1 cellular context compared by ENCODE assay signal in genomic region chr5:133051547-133052316, GRCh38.
A peak's percentile ranks its signal among the peaks of the same experiment; 100 is the strongest.
TF ChIP-seq lines count a peak whose summit lies in the region.

Gene HSPA4, plus strand, starts transcription at chr5:133052013. Its CDS starts 238 bp downstream, at chr5:133052251.

TF ChIP-seq in K562, 482 proteins besides CTCF, POLR2A, EP300 and RAD21 (continued from another document and continues in another):
- no peak for TF ChIP-seq ZNF3 (CRISPR knock-in tag; IDR thresholded peaks at IDR 0.05)
- TF ChIP-seq POLR2B (IDR thresholded peaks at IDR 0.05; ENCODE audit: low read depth, partially characterized antibody): peak; percentile 94
- TF ChIP-seq POLR2G (IDR thresholded peaks at IDR 0.05; ENCODE audit: low read depth, low read length): peak; percentile 97
- 0 out of 2 replicates have a peak, but pooled peaks have one; percentile 6 for TF ChIP-seq MGA (IDR thresholded peaks at IDR 0.05)
- TF ChIP-seq, protein P1, sequence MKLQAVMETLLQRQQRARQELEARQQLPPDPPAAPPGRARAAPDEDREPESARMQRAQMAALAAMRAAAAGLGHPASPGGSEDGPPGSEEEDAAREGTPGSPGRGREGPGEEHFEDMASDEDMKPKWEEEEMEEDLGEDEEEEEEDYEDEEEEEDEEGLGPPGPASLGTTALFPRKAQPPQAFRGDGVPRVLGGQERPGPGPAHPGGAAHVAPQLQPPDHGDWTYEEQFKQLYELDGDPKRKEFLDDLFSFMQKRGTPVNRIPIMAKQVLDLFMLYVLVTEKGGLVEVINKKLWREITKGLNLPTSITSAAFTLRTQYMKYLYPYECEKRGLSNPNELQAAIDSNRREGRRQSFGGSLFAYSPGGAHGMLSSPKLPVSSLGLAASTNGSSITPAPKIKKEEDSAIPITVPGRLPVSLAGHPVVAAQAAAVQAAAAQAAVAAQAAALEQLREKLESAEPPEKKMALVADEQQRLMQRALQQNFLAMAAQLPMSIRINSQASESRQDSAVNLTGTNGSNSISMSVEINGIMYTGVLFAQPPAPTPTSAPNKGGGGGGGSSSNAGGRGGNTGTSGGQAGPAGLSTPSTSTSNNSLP (IDR thresholded peaks at IDR 0.05; ENCODE audit: borderline replicate concordance, low read depth, low read length): no peak
- TF ChIP-seq MBD2 (IDR thresholded peaks at IDR 0.05; ENCODE audit: borderline replicate concordance, low read depth): peak; percentile 40; the same call in 1 of the 2 replicates
- no peak for TF ChIP-seq ZNF408 (CRISPR knock-in tag; IDR thresholded peaks at IDR 0.05; ENCODE audit: low read depth)
- 0 out of 2 replicates have a peak, but pooled peaks have one; percentile 0 for TF ChIP-seq SPI1 (IDR thresholded peaks at IDR 0.05; ENCODE audit: borderline replicate concordance, low read depth, low read length)
- TF ChIP-seq MED1 (CRISPR knock-in tag; IDR thresholded peaks at IDR 0.05; ENCODE audit: borderline replicate concordance): 0 out of 2 replicates have a peak, but pooled peaks have one; percentile 60
- peak; percentile 95 for TF ChIP-seq POLR2AphosphoS5 (IDR thresholded peaks at IDR 0.05; ENCODE audit: control insufficient read depth, insufficient read depth, low read depth, low read length)
- peak; percentile 95 for TF ChIP-seq TAF1 (IDR thresholded peaks at IDR 0.05; ENCODE audit: control insufficient read depth, extremely low read depth, insufficient read depth, low read length, severe bottlenecking)
- TF ChIP-seq KAT7 (CRISPR knock-in tag; IDR thresholded peaks at IDR 0.05; ENCODE audit: borderline replicate concordance): peak; percentile 26; the same call in 1 of the 2 replicates
- TF ChIP-seq HIVEP1 (CRISPR knock-in tag; IDR thresholded peaks at IDR 0.05): no peak
- no peak for TF ChIP-seq IRF9 (tag; IDR thresholded peaks at IDR 0.05)
- TF ChIP-seq STAG1 (CRISPR knock-in tag; IDR thresholded peaks at IDR 0.05; ENCODE audit: borderline replicate concordance): 0 out of 2 replicates have a peak, but pooled peaks have one; percentile 41
- TF ChIP-seq NFYB (IDR thresholded peaks at IDR 0.05; ENCODE audit: extremely low read depth, insufficient read length): no peak
- TF ChIP-seq GABPB1 (CRISPR knock-in tag; IDR thresholded peaks at IDR 0.05): peak; percentile 89
- TF ChIP-seq PCBP1 (IDR thresholded peaks at IDR 0.05; ENCODE audit: low read depth, low read length, poor library complexity, severe bottlenecking): no peak
- TF ChIP-seq CHD2 (IDR thresholded peaks at IDR 0.05; ENCODE audit: low read depth, low read length): peak; percentile 99
- TF ChIP-seq CREB1 (IDR thresholded peaks at IDR 0.05): peak; percentile 94
- peak; percentile 91 for TF ChIP-seq CREB1 (CRISPR knock-in tag; IDR thresholded peaks at IDR 0.05)
- TF ChIP-seq, protein P2, sequence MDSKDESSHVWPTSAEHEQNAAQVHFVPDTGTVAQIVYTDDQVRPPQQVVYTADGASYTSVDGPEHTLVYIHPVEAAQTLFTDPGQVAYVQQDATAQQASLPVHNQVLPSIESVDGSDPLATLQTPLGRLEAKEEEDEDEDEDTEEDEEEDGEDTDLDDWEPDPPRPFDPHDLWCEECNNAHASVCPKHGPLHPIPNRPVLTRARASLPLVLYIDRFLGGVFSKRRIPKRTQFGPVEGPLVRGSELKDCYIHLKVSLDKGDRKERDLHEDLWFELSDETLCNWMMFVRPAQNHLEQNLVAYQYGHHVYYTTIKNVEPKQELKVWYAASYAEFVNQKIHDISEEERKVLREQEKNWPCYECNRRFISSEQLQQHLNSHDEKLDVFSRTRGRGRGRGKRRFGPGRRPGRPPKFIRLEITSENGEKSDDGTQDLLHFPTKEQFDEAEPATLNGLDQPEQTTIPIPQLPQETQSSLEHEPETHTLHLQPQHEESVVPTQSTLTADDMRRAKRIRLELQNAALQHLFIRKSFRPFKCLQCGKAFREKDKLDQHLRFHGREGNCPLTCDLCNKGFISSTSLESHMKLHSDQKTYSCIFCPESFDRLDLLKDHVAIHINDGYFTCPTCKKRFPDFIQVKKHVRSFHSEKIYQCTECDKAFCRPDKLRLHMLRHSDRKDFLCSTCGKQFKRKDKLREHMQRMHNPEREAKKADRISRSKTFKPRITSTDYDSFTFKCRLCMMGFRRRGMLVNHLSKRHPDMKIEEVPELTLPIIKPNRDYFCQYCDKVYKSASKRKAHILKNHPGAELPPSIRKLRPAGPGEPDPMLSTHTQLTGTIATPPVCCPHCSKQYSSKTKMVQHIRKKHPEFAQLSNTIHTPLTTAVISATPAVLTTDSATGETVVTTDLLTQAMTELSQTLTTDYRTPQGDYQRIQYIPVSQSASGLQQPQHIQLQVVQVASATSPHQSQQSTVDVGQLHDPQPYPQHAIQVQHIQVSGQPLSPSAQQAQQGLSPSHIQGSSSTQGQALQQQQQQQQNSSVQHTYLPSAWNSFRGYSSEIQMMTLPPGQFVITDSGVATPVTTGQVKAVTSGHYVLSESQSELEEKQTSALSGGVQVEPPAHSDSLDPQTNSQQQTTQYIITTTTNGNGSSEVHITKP (IDR thresholded peaks at IDR 0.05; ENCODE audit: partially characterized antibody): peak; percentile 24
- TF ChIP-seq DDX20 (tag; IDR thresholded peaks at IDR 0.05; ENCODE audit: low read depth): no peak
- TF ChIP-seq, protein P3, sequence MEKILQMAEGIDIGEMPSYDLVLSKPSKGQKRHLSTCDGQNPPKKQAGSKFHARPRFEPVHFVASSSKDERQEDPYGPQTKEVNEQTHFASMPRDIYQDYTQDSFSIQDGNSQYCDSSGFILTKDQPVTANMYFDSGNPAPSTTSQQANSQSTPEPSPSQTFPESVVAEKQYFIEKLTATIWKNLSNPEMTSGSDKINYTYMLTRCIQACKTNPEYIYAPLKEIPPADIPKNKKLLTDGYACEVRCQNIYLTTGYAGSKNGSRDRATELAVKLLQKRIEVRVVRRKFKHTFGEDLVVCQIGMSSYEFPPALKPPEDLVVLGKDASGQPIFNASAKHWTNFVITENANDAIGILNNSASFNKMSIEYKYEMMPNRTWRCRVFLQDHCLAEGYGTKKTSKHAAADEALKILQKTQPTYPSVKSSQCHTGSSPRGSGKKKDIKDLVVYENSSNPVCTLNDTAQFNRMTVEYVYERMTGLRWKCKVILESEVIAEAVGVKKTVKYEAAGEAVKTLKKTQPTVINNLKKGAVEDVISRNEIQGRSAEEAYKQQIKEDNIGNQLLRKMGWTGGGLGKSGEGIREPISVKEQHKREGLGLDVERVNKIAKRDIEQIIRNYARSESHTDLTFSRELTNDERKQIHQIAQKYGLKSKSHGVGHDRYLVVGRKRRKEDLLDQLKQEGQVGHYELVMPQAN (IDR thresholded peaks at IDR 0.05; ENCODE audit: borderline replicate concordance): peak; percentile 50
- no peak for TF ChIP-seq RBM17 (IDR thresholded peaks at IDR 0.05; ENCODE audit: borderline replicate concordance, low read depth, low read length)
- TF ChIP-seq TSHZ1 (CRISPR knock-in tag; IDR thresholded peaks at IDR 0.05): no peak
- peak; percentile 57; the same call in 1 of the 2 replicates for TF ChIP-seq ZNF324 (CRISPR knock-in tag; IDR thresholded peaks at IDR 0.05)
